12 cellular contexts compared by ENCODE assay signal in genomic region chr2:232874677-232875223, GRCh38. TPM values are rescaled to one million over a fixed set of nuclear protein-coding genes. Genes with fewer than 3 reads are reported as not detected.
DNase-seq lines count a peak whose midpoint lies in the region; ATAC-seq and TF ChIP-seq lines count a peak whose summit lies in the region.
"Had no signal": no experiment of that assay in that cellular context is flagged by ENCODE, and none has a peak within 500 bp of the region (broad histone marks: within the 10 kb centered on the region; RNA-seq: fewer than 3 reads in every experiment).

No MANE protein-coding gene starts in this region.

- peak overlapping the region; percentile 64 for H3K4me3 Mint-ChIP-seq in activated naive CD4-positive, alpha-beta T cell treated with anti-CD3 and anti-CD28 coated beads, Interleukin-2, amount 10 ng/mL, durations not matched to agents 7 days and 5 days
- H3K4me3 Mint-ChIP-seq in activated naive CD8-positive, alpha-beta T cell treated with anti-CD3 and anti-CD28 coated beads, Interleukin-2, amount 10 ng/mL, durations not matched to agents 7 days and 5 days: peak overlapping the region; percentile 46

- H3K27me3 ChIP-seq in muscle layer of duodenum (ENCODE audit: low read depth, low read length) (peaks cover 5% of the 10 kb centered on the region), transverse colon (peaks cover 27% of the 10 kb centered on the region), MG63 (no peaks in the 10 kb centered on the region), WERI-Rb-1 (ENCODE audit: insufficient read depth, low read depth, severe bottlenecking) (no peaks in the 10 kb centered on the region)
- H3K27me3 ChIP-seq: pancreas had no signal

- DNase-seq in activated naive CD4-positive, alpha-beta T cell treated with anti-CD3 and anti-CD28 coated beads, Interleukin-2, amount 10 ng/mL, durations not matched to agents 7 days and 5 days: peak; percentile 8
- DNase-seq in activated naive CD4-positive, alpha-beta T cell treated with Interleukin-2 at 50 U/mL for 16 hours: no peak
- peak; percentile 23 for DNase-seq in activated naive CD8-positive, alpha-beta T cell treated with anti-CD3 and anti-CD28 coated beads, Interleukin-2, amount 10 ng/mL, durations not matched to agents 7 days and 5 days
- no peak for DNase-seq in transverse colon
- DNase-seq in MG63: no peak
- DNase-seq in WERI-Rb-1: no peak
- DNase-seq: NCI-H524 treated with DMSO at 0.1 percent for 48 hours; stimulated activated CD4-positive, alpha-beta T cell treated with anti-CD3 and anti-CD28 coated beads, Interleukin-15, amount 100 ng/mL, for 24 hours; uterus had no signal

- ATAC-seq in activated naive CD8-positive, alpha-beta T cell treated with anti-CD3 and anti-CD28 coated beads, Interleukin-2, amount 10 ng/mL, durations not matched to agents 7 days and 5 days (ENCODE audit: low read depth): no peak
- no peak for ATAC-seq in GM19023 (IDR thresholded peaks at IDR 0.05; ENCODE audit: unreplicated experiment)

- H3K4me1 ChIP-seq in muscle layer of duodenum (ENCODE audit: control insufficient read depth in 1 of 2, insufficient read depth in 2 of 2, low read length in 2 of 2) (peaks cover 7 to 13% of the 10 kb centered on the region in 2 donors), transverse colon (peaks cover 16 to 40% (median 24%) of the 10 kb centered on the region in 4 donors)

- no peaks in the 10 kb centered on the region for H3K9me3 Mint-ChIP-seq in activated naive CD4-positive, alpha-beta T cell treated with anti-CD3 and anti-CD28 coated beads, Interleukin-2, amount 10 ng/mL, durations not matched to agents 7 days and 5 days
- no peaks in the 10 kb centered on the region for H3K9me3 Mint-ChIP-seq in activated naive CD8-positive, alpha-beta T cell treated with anti-CD3 and anti-CD28 coated beads, Interleukin-2, amount 10 ng/mL, durations not matched to agents 7 days and 5 days

- POLR2A ChIA-PET in activated naive CD8-positive, alpha-beta T cell treated with anti-CD3 and anti-CD28 coated beads, Interleukin-2, amount 10 ng/mL, durations not matched to agents 7 days and 5 days (lab: Charles Lee): no interaction called here

- no peak overlapping the region for H3K27ac Mint-ChIP-seq in activated naive CD4-positive, alpha-beta T cell treated with anti-CD3 and anti-CD28 coated beads, Interleukin-2, amount 10 ng/mL, durations not matched to agents 7 days and 5 days
- H3K27ac Mint-ChIP-seq in activated naive CD8-positive, alpha-beta T cell treated with anti-CD3 and anti-CD28 coated beads, Interleukin-2, amount 10 ng/mL, durations not matched to agents 7 days and 5 days: no peak overlapping the region

- TF ChIP-seq EP300 in transverse colon (IDR thresholded peaks at IDR 0.05; ENCODE audit: low read depth): no peak

- H3K4me1 Mint-ChIP-seq in activated naive CD4-positive, alpha-beta T cell treated with anti-CD3 and anti-CD28 coated beads, Interleukin-2, amount 10 ng/mL, durations not matched to agents 7 days and 5 days: peaks cover 7% of the 10 kb centered on the region
- H3K4me1 Mint-ChIP-seq in activated naive CD8-positive, alpha-beta T cell treated with anti-CD3 and anti-CD28 coated beads, Interleukin-2, amount 10 ng/mL, durations not matched to agents 7 days and 5 days: peaks cover 5% of the 10 kb centered on the region

- in situ Hi-C loops in transverse colon (cut with MboI; ENCODE audit: low pct_ligation_motif_present in 1 of 4, low pct_unique_long_range_greater_than_20kb in 1 of 4, low sequenced_read_pairs in 3 of 4): loop anchor here in 3 of 4 donors (25.0 kb wide), 2 partner anchors 163 to 388 kb away; partner anchors contain the start of genes ATG16L1 (in 3 of the 3) and NEU2 (in 1 of the 3)

- intact Hi-C loops in transverse colon (cut with DNase I; ENCODE audit: low total_unique reads): no loop called here

- TF ChIP-seq CTCF in transverse colon (IDR thresholded peaks at IDR 0.05) (no peak), WERI-Rb-1 (IDR thresholded peaks at IDR 0.05; ENCODE audit: low read depth, low read length) (no peak)

- 80 to 88% methylated on average over 4 to 16 of the region's 16 CpGs for WGBS in transverse colon (ENCODE audit: low coverage in 1 of 2), 2 donors

- H3K27me3 Mint-ChIP-seq in activated naive CD4-positive, alpha-beta T cell treated with anti-CD3 and anti-CD28 coated beads, Interleukin-2, amount 10 ng/mL, durations not matched to agents 7 days and 5 days: peaks cover 45% of the 10 kb centered on the region
- H3K27me3 Mint-ChIP-seq in activated naive CD8-positive, alpha-beta T cell treated with anti-CD3 and anti-CD28 coated beads, Interleukin-2, amount 10 ng/mL, durations not matched to agents 7 days and 5 days: peaks cover 8% of the 10 kb centered on the region

- H3K36me3 ChIP-seq in muscle layer of duodenum (ENCODE audit: control insufficient read depth in 1 of 2, insufficient read depth in 2 of 2, low read length in 2 of 2): no peaks in the 10 kb centered on the region
- H3K36me3 ChIP-seq in transverse colon: no peaks in the 10 kb centered on the region
- H3K36me3 ChIP-seq in MG63: peaks cover 5% of the 10 kb centered on the region
- H3K36me3 ChIP-seq in WERI-Rb-1: no peaks in the 10 kb centered on the region
- H3K36me3 ChIP-seq: pancreas, uterus had no signal

- no peaks in the 10 kb centered on the region for H3K9me3 ChIP-seq in muscle layer of duodenum (ENCODE audit: control insufficient read depth in 1 of 2, low read length in 2 of 2)
- no peaks in the 10 kb centered on the region for H3K9me3 ChIP-seq in transverse colon
- H3K9me3 ChIP-seq in MG63: no peaks in the 10 kb centered on the region
- no peaks in the 10 kb centered on the region for H3K9me3 ChIP-seq in WERI-Rb-1 (ENCODE audit: severe bottlenecking)
- H3K9me3 ChIP-seq: pancreas, uterus had no signal

- peak overlapping the region; percentile 51 for H3K27ac ChIP-seq in muscle layer of duodenum (ENCODE audit: low read length)
- H3K27ac ChIP-seq in transverse colon: peak overlapping the region; percentile 85 to 93 (median 90)
- H3K27ac ChIP-seq in WERI-Rb-1: no peak overlapping the region
- H3K27ac ChIP-seq: pancreas, uterus had no signal

- H3K36me3 Mint-ChIP-seq in activated naive CD4-positive, alpha-beta T cell treated with anti-CD3 and anti-CD28 coated beads, Interleukin-2, amount 10 ng/mL, durations not matched to agents 7 days and 5 days: no peaks in the 10 kb centered on the region
- no peaks in the 10 kb centered on the region for H3K36me3 Mint-ChIP-seq in activated naive CD8-positive, alpha-beta T cell treated with anti-CD3 and anti-CD28 coated beads, Interleukin-2, amount 10 ng/mL, durations not matched to agents 7 days and 5 days

- CTCF ChIA-PET in activated naive CD4-positive, alpha-beta T cell treated with anti-CD3 and anti-CD28 coated beads, Interleukin-2, amount 10 ng/mL, durations not matched to agents 7 days and 5 days (lab: Charles Lee): no interaction called here

- no peak for TF ChIP-seq POLR2A in transverse colon (IDR thresholded peaks at IDR 0.05)

- H3K4me3 ChIP-seq in muscle layer of duodenum (ENCODE audit: low read depth in 1 of 2, low read length in 2 of 2) (no peak overlapping the region), transverse colon (no peak overlapping the region), MG63 (no peak overlapping the region), WERI-Rb-1 (ENCODE audit: low read depth, low read length) (no peak overlapping the region)
- H3K4me3 ChIP-seq: uterus had no signal

RNA-seq across cellular contexts. Expression of gene SNORC, which starts 4.7 kb away (rescaled TPM):
- total RNA-seq in activated naive CD8-positive, alpha-beta T cell treated with anti-CD3 and anti-CD28 coated beads, Interleukin-2, amount 10 ng/mL, durations not matched to agents 7 days and 5 days: 1 to 10 TPM; 1.5 to 2.1 TPM
- total RNA-seq in transverse colon: 10 to 100 TPM; 13.9 to 45.6 (median 17.2) TPM
- 1.1 and 4.1 TPM in 2 replicates for total RNA-seq in MG63 (2014; rRNA removed; shearing (Covaris generic); ENCODE audit: low replicate concordance)

Comparison
In these comparisons a context has a peak if more than half of its experiments do, and no peak if none do; other contexts are left out.
1. DNase-seq: peak in activated naive CD4-positive, alpha-beta T cell treated with anti-CD3 and anti-CD28 coated beads, Interleukin-2, amount 10 ng/mL, durations not matched to agents 7 days and 5 days (single experiment) and activated naive CD8-positive, alpha-beta T cell treated with anti-CD3 and anti-CD28 coated beads, Interleukin-2, amount 10 ng/mL, durations not matched to agents 7 days and 5 days (single experiment); none in activated naive CD4-positive, alpha-beta T cell treated with Interleukin-2 at 50 U/mL for 16 hours (single experiment), transverse colon (single experiment), MG63 (single experiment) and WERI-Rb-1 (single experiment).